ENCODE assay signal across 8 cellular contexts in genomic region chr1:23790696-23791433, GRCh38.
A peak's percentile ranks its signal among the peaks of the same experiment; 100 is the strongest.
DNase-seq lines count a peak whose midpoint lies in the region; ATAC-seq and FAIRE-seq lines count a peak whose summit lies in the region.

LYPLA2 (plus strand) TSS chr1:23791145; CDS start chr1:23792683, 1,538 bp downstream.

- ATAC-seq in GM18517 (IDR thresholded peaks at IDR 0.05; ENCODE audit: unreplicated experiment): peak; percentile 60
- peak; percentile 77 for ATAC-seq in HG03095 (IDR thresholded peaks at IDR 0.05; ENCODE audit: unreplicated experiment)
- peak; percentile 96 for ATAC-seq in activated CD4-positive, CD25-positive, alpha-beta regulatory T cell treated with anti-CD3 and anti-CD28 coated beads, Interleukin-2, amount 50 U/mL, for 24 hours

- FAIRE-seq in A204.1 (lab: Jason Lieb, UNC): peak; percentile 70

- peak; percentile 92 for DNase-seq in NCI-H226
- DNase-seq in central memory CD4-positive, alpha-beta T cell: peak; percentile 81
- DNase-seq in islet precursor cell: peak; percentile 96
- DNase-seq in stimulated activated CD4-positive, alpha-beta T cell treated with anti-CD3 and anti-CD28 coated beads, Interleukin-12 subunit alpha, Interleukin-12 subunit beta, amount 100 ng/mL, for 4 hours: peak; percentile 86

Comparison
In these comparisons a context has a peak if more than half of its experiments do, and no peak if none do; other contexts are left out.
1. Peak in every context shown above with its lines: DNase-seq and ATAC-seq.